In genomic region chr7:125599387-125599786, GRCh38 we compare ENCODE assay signal across 16 cellular contexts.
DNase-seq lines count a peak whose midpoint lies in the region; ATAC-seq, FAIRE-seq and TF ChIP-seq lines count a peak whose summit lies in the region.
"Had no signal": no experiment of that assay in that cellular context is flagged by ENCODE, and none has a peak within 500 bp of the region (broad histone marks: within the 10 kb centered on the region; RNA-seq: fewer than 3 reads in every experiment).

No MANE protein-coding gene starts in this region.

- H4K5ac ChIP-seq in mesendoderm (ENCODE audit: low read length) = no peak overlapping the region

- TF ChIP-seq POLR2A in K562 (conservative IDR thresholded peaks at IDR 0.05) = no peak

- H3K36me3 ChIP-seq in PC-3 (ENCODE audit: low read depth, low read length) (no peaks in the 10 kb centered on the region), K562 (ENCODE audit: control insufficient read depth, insufficient read depth, low read length) (no peaks in the 10 kb centered on the region), mesendoderm (ENCODE audit: control insufficient read depth, insufficient read depth, low read length) (no peaks in the 10 kb centered on the region)

- H4K20me1 ChIP-seq in PC-3 (ENCODE audit: low read length) (no peaks in the 10 kb centered on the region), K562 (replicated peaks; ENCODE audit: control insufficient read depth, insufficient read depth, low read length) (no peaks in the 10 kb centered on the region)

- DNase-seq in Daoy (ENCODE audit: low read depth) = peak; percentile 9
- DNase-seq in PC-3 = no peak
- peak in 3 of 4 experiments; percentile 13 to 22 (median 19) for DNase-seq in K562 (ENCODE audit: extremely low read depth in 1 of 4, low spot score in 3 of 4)
- DNase-seq in mesendoderm = peak; percentile 68
- DNase-seq in NCI-H187 (lab: John Stamatoyannopoulos, UW) = no peak
- DNase-seq: ACHN; CD4-positive, alpha-beta memory T cell; NCI-H1048; NCI-H146; PC-9; SHP77 had no signal

- intact Hi-C loops in PC-3 (cut with micrococcal nuclease) = no loop called here
- intact Hi-C loops in K562 (cut with micrococcal nuclease) = no loop called here

- no peak for TF ChIP-seq RAD21 in K562 (CRISPR knock-in tag; conservative IDR thresholded peaks at IDR 0.05 in 1 of 2, IDR thresholded peaks at IDR 0.05 in 1 of 2)

- no peak overlapping the region for H3K23ac ChIP-seq in mesendoderm (ENCODE audit: low read length)

- H3K27ac ChIP-seq in PC-3 (ENCODE audit: low read length) (no peak overlapping the region), K562 (ENCODE audit: extremely low read depth, low read depth, low read length) (no peak overlapping the region), mesendoderm (ENCODE audit: low read depth, low read length) (no peak overlapping the region)
- H3K27ac ChIP-seq: PC-9 had no signal

- H2BK120ac ChIP-seq in mesendoderm (ENCODE audit: low read depth, low read length) = no peak overlapping the region

- H3K27me3 ChIP-seq in PC-3 (ENCODE audit: low read length) (no peaks in the 10 kb centered on the region), K562 (ENCODE audit: control insufficient read depth in 2 of 2, insufficient read depth in 2 of 2, low read length in 2 of 2) (no peaks in the 10 kb centered on the region), mesendoderm (ENCODE audit: insufficient read depth, low read length, poor library complexity) (no peaks in the 10 kb centered on the region)

- WGBS in K562 (ENCODE audit: insufficient coverage, low coverage, missing lambda C conversion rate) = 0% methylated on average over 3 of the region's 3 CpGs
- no CpG with 5 or more reads among the region's 3 CpGs for WGBS in mesendoderm (ENCODE audit: extremely low coverage, insufficient coverage, low lambda C conversion rate)

- no peaks in the 10 kb centered on the region for H3K9me3 ChIP-seq in PC-3 (ENCODE audit: low read length)
- H3K9me3 ChIP-seq in K562 (replicated peaks; ENCODE audit: control insufficient read depth, insufficient read depth, low read depth, low read length) = no peaks in the 10 kb centered on the region

- in situ Hi-C loops in K562 (cut with MboI) = no loop called here

- H3K4me1 ChIP-seq in PC-3 (ENCODE audit: insufficient read depth, low read length) (no peaks in the 10 kb centered on the region), K562 (replicated peaks in 1 of 2; ENCODE audit: control insufficient read depth in 2 of 2, insufficient read depth in 2 of 2, low read length in 2 of 2) (no peaks in the 10 kb centered on the region), mesendoderm (ENCODE audit: control insufficient read depth, low read depth, low read length) (no peaks in the 10 kb centered on the region)

- H3K18ac ChIP-seq in mesendoderm (ENCODE audit: low read length) = no peak overlapping the region

- TF ChIP-seq EP300 in K562 (IDR thresholded peaks at IDR 0.05; ENCODE audit: low read length) = no peak

- peak; percentile 46; the same call in 1 of the 2 replicates for ATAC-seq in PC-3
- peak; percentile 85 for ATAC-seq in K562
- ATAC-seq in GM18502 (IDR thresholded peaks at IDR 0.05; ENCODE audit: poor library complexity, unreplicated experiment) = no peak
- ATAC-seq in HG03439 (IDR thresholded peaks at IDR 0.05; ENCODE audit: unreplicated experiment) = no peak
- ATAC-seq: HCT116 had no signal

- H2BK15ac ChIP-seq in mesendoderm (replicated peaks; ENCODE audit: low read depth) = no peak overlapping the region

- H3K9me2 ChIP-seq in PC-3 (replicated peaks; ENCODE audit: low read length) = no peaks in the 10 kb centered on the region

- H3K79me2 ChIP-seq in PC-3 (ENCODE audit: low read length) (no peaks in the 10 kb centered on the region), K562 (ENCODE audit: control insufficient read depth, insufficient read depth, low read length) (no peaks in the 10 kb centered on the region), mesendoderm (ENCODE audit: control insufficient read depth, insufficient read depth, low read length) (no peaks in the 10 kb centered on the region)

- no peak overlapping the region for H2AK5ac ChIP-seq in mesendoderm (ENCODE audit: low read length)

- H3F3A ChIP-seq in PC-3 (ENCODE audit: low read length, unreplicated experiment) = no peaks in the 10 kb centered on the region

- POLR2A ChIA-PET in PC-3 (lab: Charles Lee; ENCODE audit: unreplicated experiment) (no interaction called here), K562 (lab: Yijun Ruan, JAX) (no interaction called here)

- no peak overlapping the region for H3K9ac ChIP-seq in PC-3 (ENCODE audit: low read length)
- no peak overlapping the region for H3K9ac ChIP-seq in K562 (ENCODE audit: insufficient read depth in 1 of 2, low read depth in 2 of 2, low read length in 2 of 2)
- no peak overlapping the region for H3K9ac ChIP-seq in mesendoderm (ENCODE audit: low read length)

- H2BK5ac ChIP-seq in mesendoderm (ENCODE audit: low read length) = no peak overlapping the region

- no peak overlapping the region for H3K4ac ChIP-seq in mesendoderm (ENCODE audit: low read depth, low read length)

- H3K4me3 ChIP-seq in PC-3 (ENCODE audit: low read length) = no peak overlapping the region
- no peak overlapping the region for H3K4me3 ChIP-seq in K562
- H3K4me3 ChIP-seq in mesendoderm (ENCODE audit: low read length) = no peak overlapping the region
- H3K4me3 ChIP-seq: PC-9 had no signal

- H4K8ac ChIP-seq in mesendoderm (ENCODE audit: low read depth, low read length) = no peak overlapping the region

- H3K56ac ChIP-seq in mesendoderm (ENCODE audit: low read length) = no peak overlapping the region

- CTCF ChIA-PET in PC-3 (lab: Charles Lee) = no interaction called here
- CTCF ChIA-PET in K562 (lab: Yijun Ruan, JAX; ENCODE audit: low intra/inter-chr PET ratio) = no interaction called here

- H2AFZ ChIP-seq in PC-3 (ENCODE audit: low read length) (no peak overlapping the region), K562 (ENCODE audit: low read depth, low read length) (no peak overlapping the region)
- H2AFZ ChIP-seq: PC-9 had no signal

- H3K79me1 ChIP-seq in mesendoderm (ENCODE audit: low read length) = no peaks in the 10 kb centered on the region

- no peak for FAIRE-seq in K562 (lab: Jason Lieb, UNC)
- FAIRE-seq: D721Med, HTR-8/SVneo had no signal

- H3K4me2 ChIP-seq in PC-3 (ENCODE audit: low read length) (no peak overlapping the region), K562 (ENCODE audit: insufficient read depth, low read length) (no peak overlapping the region), mesendoderm (ENCODE audit: low read length) (no peak overlapping the region)
- H3K4me2 ChIP-seq: PC-9 had no signal

- BruUV-seq in PC-3 (replicated peaks; lab: Mats Ljungman, UMichigan) = no TSS peak
- no TSS peak for BruUV-seq in K562 (replicated peaks; lab: Mats Ljungman, UMichigan)

- TF ChIP-seq CTCF in PC-3 (conservative IDR thresholded peaks at IDR 0.05; ENCODE audit: low read depth, low read length) (no peak), K562 (IDR thresholded peaks at IDR 0.05 in 2 of 3, conservative IDR thresholded peaks at IDR 0.05 in 1 of 3; ENCODE audit: insufficient read depth in 2 of 3, low read depth in 1 of 3, low read length in 3 of 3) (no peak)

- no peaks in the 10 kb centered on the region for H3K9me1 ChIP-seq in K562 (ENCODE audit: control insufficient read depth, insufficient read depth, low read length)

TF ChIP-seq in K562, 482 proteins besides CTCF, POLR2A, EP300 and RAD21 (continues in another document):
- TF ChIP-seq FOSL1 (tag; conservative IDR thresholded peaks at IDR 0.05) (peak; percentile 75), ATF3 (IDR thresholded peaks at IDR 0.05) (peak; percentile 60; the same call in 1 of the 2 replicates), ATF3 (CRISPR knock-in tag; conservative IDR thresholded peaks at IDR 0.05) (no peak), MEIS2 (IDR thresholded peaks at IDR 0.05; ENCODE audit: partially characterized antibody) (peak; percentile 46), HNRNPL (IDR thresholded peaks at IDR 0.05; ENCODE audit: low read depth, low read length) (no peak), JUND (IDR thresholded peaks at IDR 0.05; ENCODE audit: borderline replicate concordance, low read depth, low read length) (peak; percentile 19; the same call in 1 of the 2 replicates), JUND (tag; IDR thresholded peaks at IDR 0.05; ENCODE audit: borderline replicate concordance, low read depth, low read length) (0 out of 3 replicates have a peak, but pooled peaks have one; percentile 40), ZFP36 (IDR thresholded peaks at IDR 0.05; ENCODE audit: low read depth, low read length, partially characterized antibody) (no peak)
- TF ChIP-seq, protein P1, sequence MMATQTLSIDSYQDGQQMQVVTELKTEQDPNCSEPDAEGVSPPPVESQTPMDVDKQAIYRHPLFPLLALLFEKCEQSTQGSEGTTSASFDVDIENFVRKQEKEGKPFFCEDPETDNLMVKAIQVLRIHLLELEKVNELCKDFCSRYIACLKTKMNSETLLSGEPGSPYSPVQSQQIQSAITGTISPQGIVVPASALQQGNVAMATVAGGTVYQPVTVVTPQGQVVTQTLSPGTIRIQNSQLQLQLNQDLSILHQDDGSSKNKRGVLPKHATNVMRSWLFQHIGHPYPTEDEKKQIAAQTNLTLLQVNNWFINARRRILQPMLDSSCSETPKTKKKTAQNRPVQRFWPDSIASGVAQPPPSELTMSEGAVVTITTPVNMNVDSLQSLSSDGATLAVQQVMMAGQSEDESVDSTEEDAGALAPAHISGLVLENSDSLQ (IDR thresholded peaks at IDR 0.05) = peak; percentile 73

Comparison
In these comparisons a context has a peak if more than half of its experiments do, and no peak if none do; other contexts are left out.
1. DNase-seq: peak in Daoy (single experiment), K562 (3 of 4) and mesendoderm (single experiment); none in PC-3 (single experiment) and NCI-H187 (0 of 2).
2. ATAC-seq: peak in PC-3 (single experiment) and K562 (single experiment); none in GM18502 (single experiment) and HG03439 (single experiment).